Comparison of ENCODE assay signal across 8 cellular contexts in the genomic region with DNA sequence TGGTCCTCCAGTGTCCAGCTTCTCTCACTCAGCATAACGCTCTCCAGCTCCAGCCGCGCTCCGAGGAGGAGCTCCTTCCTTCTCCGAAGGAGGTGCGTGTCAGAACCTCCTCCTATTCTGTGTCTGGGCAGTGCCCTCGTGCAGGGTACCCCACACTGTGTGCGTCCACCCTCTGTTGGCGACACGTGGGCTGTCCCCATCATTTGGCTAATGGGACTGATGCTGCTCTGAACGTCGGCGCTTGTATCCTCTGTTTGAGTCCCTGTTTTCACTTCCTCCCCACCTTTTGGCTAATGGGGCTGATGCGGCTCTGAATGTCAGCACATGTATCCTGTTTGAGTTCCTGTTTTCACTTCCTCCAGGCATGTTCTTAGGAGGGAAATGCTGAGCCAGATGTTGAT. TPM values are rescaled to one million over a fixed set of nuclear protein-coding genes. Genes with fewer than 3 reads are reported as not detected.
DNase-seq lines count a peak whose midpoint lies in the region; ATAC-seq and TF ChIP-seq lines count a peak whose summit lies in the region.

No MANE protein-coding gene starts in this region.

- in situ Hi-C loops in GM13976 (cut with MboI; ENCODE audit: low sequenced_read_pairs, unreplicated experiment), result no loop called here

- H3K4me1 Mint-ChIP-seq in activated CD4-positive, alpha-beta memory T cell treated with anti-CD3 and anti-CD28 coated beads, Interleukin-2, amount 10 ng/mL, durations not matched to agents 7 days and 5 days, result no peaks in the 10 kb centered on the region
- no peaks in the 10 kb centered on the region for H3K4me1 Mint-ChIP-seq in HFFc6 (ENCODE audit: low read depth)

- H3K4me3 Mint-ChIP-seq in activated CD4-positive, alpha-beta memory T cell treated with anti-CD3 and anti-CD28 coated beads, Interleukin-2, amount 10 ng/mL, durations not matched to agents 7 days and 5 days, result no peak overlapping the region
- no peak overlapping the region for H3K4me3 Mint-ChIP-seq in HFFc6

- CTCF ChIA-PET in activated CD4-positive, alpha-beta memory T cell treated with anti-CD3 and anti-CD28 coated beads, Interleukin-2, amount 10 ng/mL, durations not matched to agents 7 days and 5 days (lab: Charles Lee), result no interaction called here

- DNase-seq in GM13976 (ENCODE audit: low spot score) (peak; percentile 74), KG1 (lab: John Stamatoyannopoulos, UW) (peak; percentile 25), iPS-NIHi11 (ENCODE audit: low spot score) (peak; percentile 6), 8988T (no peak), NCI-H1436 (lab: John Stamatoyannopoulos, UW) (no peak), HFFc6 (no peak)
- DNase-seq in activated CD4-positive, alpha-beta memory T cell treated with anti-CD3 and anti-CD28 coated beads, Interleukin-2, amount 10 ng/mL, durations not matched to agents 7 days and 5 days, result no peak

- H3K27me3 Mint-ChIP-seq in activated CD4-positive, alpha-beta memory T cell treated with anti-CD3 and anti-CD28 coated beads, Interleukin-2, amount 10 ng/mL, durations not matched to agents 7 days and 5 days, result no peaks in the 10 kb centered on the region
- H3K27me3 Mint-ChIP-seq in HFFc6 (ENCODE audit: insufficient read depth), result peaks cover 24% of the 10 kb centered on the region

- TF ChIP-seq CTCF in GM13976 (IDR thresholded peaks at IDR 0.05; ENCODE audit: borderline replicate concordance, control extremely low read depth, extremely low read depth, insufficient read depth, missing control alignments), result no peak
- no peak for TF ChIP-seq CTCF in HFFc6 (IDR thresholded peaks at IDR 0.05)

- no peak overlapping the region for H3K27ac Mint-ChIP-seq in activated CD4-positive, alpha-beta memory T cell treated with anti-CD3 and anti-CD28 coated beads, Interleukin-2, amount 10 ng/mL, durations not matched to agents 7 days and 5 days
- H3K27ac Mint-ChIP-seq in HFFc6, result no peak overlapping the region

- H3K36me3 Mint-ChIP-seq in activated CD4-positive, alpha-beta memory T cell treated with anti-CD3 and anti-CD28 coated beads, Interleukin-2, amount 10 ng/mL, durations not matched to agents 7 days and 5 days (ENCODE audit: low read depth), result no peaks in the 10 kb centered on the region
- no peaks in the 10 kb centered on the region for H3K36me3 Mint-ChIP-seq in HFFc6 (ENCODE audit: low read depth)

- peak; percentile 94 for ATAC-seq in GM21619 (IDR thresholded peaks at IDR 0.05; ENCODE audit: unreplicated experiment)

- POLR2A ChIA-PET in activated CD4-positive, alpha-beta memory T cell treated with anti-CD3 and anti-CD28 coated beads, Interleukin-2, amount 10 ng/mL, durations not matched to agents 7 days and 5 days (lab: Charles Lee), result no interaction called here

- H3K9me3 Mint-ChIP-seq in activated CD4-positive, alpha-beta memory T cell treated with anti-CD3 and anti-CD28 coated beads, Interleukin-2, amount 10 ng/mL, durations not matched to agents 7 days and 5 days, result no peaks in the 10 kb centered on the region
- no peaks in the 10 kb centered on the region; the same call in 1 of the 2 replicates for H3K9me3 Mint-ChIP-seq in HFFc6

RNA-seq across cellular contexts. Expression of a gene that starts 22.2 kb away (rescaled TPM):
- total RNA-seq in activated CD4-positive, alpha-beta memory T cell treated with anti-CD3 and anti-CD28 coated beads, Interleukin-2, amount 10 ng/mL, durations not matched to agents 7 days and 5 days, result not detected
- total RNA-seq in HFFc6 (2021; fragmentation: NEBNext Ultra II Directional; extraction: Animal tissue kit (Norgen Biotek cat#: 25700)), result not detected

Comparison
In these comparisons a context has a peak if more than half of its experiments do, and no peak if none do; other contexts are left out.
1. DNase-seq: peak in GM13976 (single experiment), KG1 (single experiment) and iPS-NIHi11 (single experiment); none in activated CD4-positive, alpha-beta memory T cell treated with anti-CD3 and anti-CD28 coated beads, Interleukin-2, amount 10 ng/mL, durations not matched to agents 7 days and 5 days (single experiment), 8988T (single experiment), NCI-H1436 (single experiment) and HFFc6 (single experiment).